Comparison of ENCODE assay signal across 1 cellular context in genomic region chr19:8028951-8029491, GRCh38.
TF ChIP-seq lines count a peak whose summit lies in the region.

No MANE protein-coding gene starts in this region.

TF ChIP-seq in HCT116, 20 proteins besides CTCF, POLR2A, EP300 and RAD21:
- TF ChIP-seq ELF1 (IDR thresholded peaks at IDR 0.05; ENCODE audit: borderline replicate concordance, low read depth) (no peak), REST (IDR thresholded peaks at IDR 0.05; ENCODE audit: low read depth) (no peak), SP1 (IDR thresholded peaks at IDR 0.05; ENCODE audit: low read depth) (no peak), SRF (IDR thresholded peaks at IDR 0.05; ENCODE audit: low read depth) (no peak), TCF7L2 (IDR thresholded peaks at IDR 0.05; ENCODE audit: borderline replicate concordance, extremely low read depth, insufficient read depth, insufficient read length) (no peak), JUND (IDR thresholded peaks at IDR 0.05) (no peak), MAX (IDR thresholded peaks at IDR 0.05) (no peak), YY1 (IDR thresholded peaks at IDR 0.05; ENCODE audit: extremely low read depth, insufficient replicate concordance, low read depth, low read length) (no peak), EGR1 (IDR thresholded peaks at IDR 0.05; ENCODE audit: low read depth) (no peak), ZNF274 (IDR thresholded peaks at IDR 0.05; ENCODE audit: low read depth, low read length) (no peak), CEBPB (IDR thresholded peaks at IDR 0.05; ENCODE audit: low read depth) (no peak), EZH2phosphoT487 (IDR thresholded peaks at IDR 0.05; ENCODE audit: borderline replicate concordance) (no peak), ZBTB33 (IDR thresholded peaks at IDR 0.05; ENCODE audit: extremely low read depth, insufficient replicate concordance, low read length) (no peak), EZH2 (IDR thresholded peaks at IDR 0.05) (no peak), ATF3 (IDR thresholded peaks at IDR 0.05) (no peak), CBX3 (IDR thresholded peaks at IDR 0.05; ENCODE audit: low read depth) (no peak), FOSL1 (IDR thresholded peaks at IDR 0.05; ENCODE audit: low read depth) (no peak), POLR2AphosphoS5 (IDR thresholded peaks at IDR 0.05; ENCODE audit: low read depth, low read length) (no peak), ZFX (IDR thresholded peaks at IDR 0.05) (no peak)
